16 cellular contexts compared by ENCODE assay signal in the genomic region with DNA sequence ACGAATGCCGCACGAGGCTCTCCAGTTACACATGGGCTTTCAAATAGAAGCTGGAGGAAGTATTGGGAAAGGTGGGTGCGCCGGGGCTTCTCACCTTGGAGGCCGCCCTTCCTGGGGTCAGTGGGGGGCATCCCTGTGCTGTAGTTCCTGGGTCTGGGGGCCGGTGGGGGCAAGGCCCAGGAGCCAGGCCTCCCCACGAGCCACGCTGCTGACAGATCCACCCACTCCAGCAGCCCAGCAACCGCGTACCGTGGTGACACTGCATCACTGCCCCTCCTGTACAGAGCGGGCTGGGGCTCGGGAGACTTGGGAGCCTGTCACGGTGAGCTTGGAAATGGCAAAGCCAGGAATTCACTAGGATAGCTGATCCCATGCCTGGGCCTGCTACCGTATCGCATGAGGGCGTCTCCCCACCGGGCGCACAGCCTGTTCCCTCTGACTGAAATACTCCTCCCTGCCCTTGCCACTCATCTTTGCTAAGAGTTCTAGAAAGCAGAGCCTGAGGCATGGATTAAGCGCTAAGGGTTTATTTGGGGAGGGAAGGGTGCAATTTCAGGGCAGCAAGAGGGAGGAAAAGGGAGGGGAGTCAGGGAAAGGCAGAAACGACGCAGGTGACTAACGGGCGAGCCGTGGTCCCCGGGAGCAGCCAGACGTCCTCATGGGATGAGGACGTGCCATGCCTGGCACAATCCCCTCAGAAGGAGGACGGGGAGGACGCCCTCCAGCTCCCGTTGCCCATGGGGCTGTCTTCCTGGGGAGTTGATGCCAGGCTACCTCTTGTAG. TPM values are rescaled to one million over a fixed set of nuclear protein-coding genes. Genes with fewer than 3 reads are reported as not detected.
"Had no signal": no experiment of that assay in that cellular context is flagged by ENCODE, and none has a peak within 500 bp of the region (broad histone marks: within the 10 kb centered on the region; RNA-seq: fewer than 3 reads in every experiment).

No MANE protein-coding gene starts in this region.

- H3K4me1 ChIP-seq: left lung, sigmoid colon had no signal

- H3K36me3 ChIP-seq: left lung, sigmoid colon had no signal

- H3K4me3 ChIP-seq: left lung, sigmoid colon had no signal

- H3K27ac Mint-ChIP-seq: endodermal cell, naive B cell, progenitor cell of endocrine pancreas, T-helper 17 cell, type B pancreatic cell had no signal

- H3K27ac ChIP-seq: left lung, sigmoid colon had no signal

- DNase-seq: activated CD4-positive, alpha-beta T cell treated with anti-CD3 and anti-CD28 coated beads, Interleukin-2, amount 50 U/mL, for 1 hour; activated naive CD4-positive, alpha-beta T cell treated with anti-CD3 and anti-CD28 coated beads, Interleukin-2, amount 50 U/mL, for 16 hours; activated T-cell treated with anti-CD3 and anti-CD28 coated beads, Interleukin-2, amount 50 U/mL, for 1 hour; dermis blood vessel endothelial cell; endodermal cell; erythroblast; naive B cell; sigmoid colon; stimulated activated CD4-positive, alpha-beta T cell treated with anti-CD3 and anti-CD28 coated beads, Interleukin-12 subunit alpha, Interleukin-12 subunit beta, amount 100 ng/mL, for 4 hours; stimulated activated naive CD4-positive, alpha-beta T cell treated with Interleukin-2 at 50 U/mL for 16 hours; T-helper 17 cell had no signal

- H3K4me3 Mint-ChIP-seq: brain, endodermal cell, naive B cell, T-helper 17 cell, type B pancreatic cell had no signal

- H3K36me3 Mint-ChIP-seq: brain had no signal

- H3K4me1 Mint-ChIP-seq: naive B cell, T-helper 17 cell had no signal

- ATAC-seq: left lung, T-helper 17 cell had no signal

RNA-seq across cellular contexts. Expression of gene ADRA2C, which starts 50.7 kb away (rescaled TPM):
- total RNA-seq: activated CD8-positive, alpha-beta memory T cell treated with anti-CD3 and anti-CD28 coated beads for 36 hours; T-helper 17 cell had no signal
